ENCODE assay signal across 8 cellular contexts in the genomic region with DNA sequence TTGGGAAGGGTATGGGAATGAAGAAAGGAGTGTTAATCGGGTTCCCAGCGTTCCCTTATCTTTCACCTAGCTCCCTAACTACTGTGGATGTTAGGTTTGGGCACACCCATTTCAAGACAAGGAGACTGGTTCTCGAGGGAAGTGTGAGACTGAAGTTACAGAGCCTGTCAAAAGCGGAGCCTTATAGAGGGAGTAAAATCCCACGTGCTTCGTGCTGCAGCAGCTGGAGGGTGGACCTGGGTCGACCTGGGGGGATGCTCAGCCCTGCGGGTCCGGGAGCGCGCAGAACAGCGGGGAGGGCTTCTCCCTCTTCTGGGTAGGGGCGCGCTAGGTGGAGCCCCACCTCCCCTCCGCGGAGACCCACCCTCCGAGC. TPM values are rescaled to one million over a fixed set of nuclear protein-coding genes. Genes with fewer than 3 reads are reported as not detected.
A peak's percentile ranks its signal among the peaks of the same experiment; 100 is the strongest.
DNase-seq lines count a peak whose midpoint lies in the region; ATAC-seq and TF ChIP-seq lines count a peak whose summit lies in the region.

No MANE protein-coding gene starts in this region.

- POLR2A ChIA-PET in PC-3 (lab: Charles Lee; ENCODE audit: unreplicated experiment) = no interaction called here

- peak overlapping the region; percentile 99 for H3K4me3 ChIP-seq in PC-3 (ENCODE audit: low read length)

- CTCF ChIA-PET in PC-3 (lab: Charles Lee) = interaction anchor here (0.6 to 0.7 kb wide), 2 partner anchors 926 to 1340 kb away, joined by 5 to 7 read pairs; no protein-coding TSS in a partner anchor

- H3K4me2 ChIP-seq in PC-3 (ENCODE audit: low read length) = peak overlapping the region; percentile 98

- H3K36me3 Mint-ChIP-seq in activated T-cell treated with anti-CD3 and anti-CD28 coated beads, Interleukin-2, amount 50 U/mL, for 4 hours (ENCODE audit: insufficient read depth) = peaks cover 23% of the 10 kb centered on the region
- peaks cover 10% of the 10 kb centered on the region for H3K36me3 Mint-ChIP-seq in effector memory CD8-positive, alpha-beta T cell (ENCODE audit: insufficient read depth)
- peaks cover 26% of the 10 kb centered on the region for H3K36me3 Mint-ChIP-seq in nephron (ENCODE audit: low read depth)

- H4K20me1 ChIP-seq in PC-3 (ENCODE audit: low read length) = peaks cover 5% of the 10 kb centered on the region; the same call in 1 of the 2 replicates

- no peaks in the 10 kb centered on the region for H3F3A ChIP-seq in PC-3 (ENCODE audit: low read length, unreplicated experiment)

- TF ChIP-seq CTCF in PC-3 (conservative IDR thresholded peaks at IDR 0.05; ENCODE audit: low read depth, low read length) = no peak
- TF ChIP-seq CTCF in nephron (IDR thresholded peaks at IDR 0.05; ENCODE audit: unreplicated experiment in 3 of 3) = no peak

- ATAC-seq in activated T-cell treated with anti-CD3 and anti-CD28 coated beads, Interleukin-2, amount 50 U/mL, for 4 hours = peak; percentile 44 to 48
- ATAC-seq in HG03025 (IDR thresholded peaks at IDR 0.05; ENCODE audit: low FRiP score, unreplicated experiment) (peak; percentile 18), PC-3 (peak; percentile 62), GM19463 (IDR thresholded peaks at IDR 0.05; ENCODE audit: unreplicated experiment) (no peak)
- peak; percentile 43 for ATAC-seq in effector memory CD8-positive, alpha-beta T cell (replicated peaks)

- H3K4me1 ChIP-seq in PC-3 (ENCODE audit: insufficient read depth, low read length) = peaks cover 46% of the 10 kb centered on the region

- peak overlapping the region; percentile 83 for H3K4me3 Mint-ChIP-seq in activated T-cell treated with anti-CD3 and anti-CD28 coated beads, Interleukin-2, amount 50 U/mL, for 4 hours
- peak overlapping the region; percentile 84 to 86 for H3K4me3 Mint-ChIP-seq in effector memory CD8-positive, alpha-beta T cell
- H3K4me3 Mint-ChIP-seq in nephron = peak overlapping the region; percentile 86 to 90 (median 88)

- H3K27me3 ChIP-seq in PC-3 (ENCODE audit: low read length) = peaks cover 26% of the 10 kb centered on the region

- H3K9ac ChIP-seq in PC-3 (ENCODE audit: low read length) = peak overlapping the region; percentile 95

- H3K27ac ChIP-seq in PC-3 (ENCODE audit: low read length) = no peak overlapping the region

- peaks cover 37% of the 10 kb centered on the region for H3K4me1 Mint-ChIP-seq in activated T-cell treated with anti-CD3 and anti-CD28 coated beads, Interleukin-2, amount 50 U/mL, for 4 hours (ENCODE audit: low read depth)
- peaks cover 14 to 31% of the 10 kb centered on the region in 2 donors for H3K4me1 Mint-ChIP-seq in effector memory CD8-positive, alpha-beta T cell (ENCODE audit: low read depth in 2 of 2)
- peaks cover 16% of the 10 kb centered on the region for H3K4me1 Mint-ChIP-seq in nephron

- intact Hi-C loops in PC-3 (cut with micrococcal nuclease) = no loop called here

- BruUV-seq in PC-3 (replicated peaks; lab: Mats Ljungman, UMichigan) = no TSS peak

- H3K36me3 ChIP-seq in PC-3 (ENCODE audit: low read depth, low read length) = peaks cover 18% of the 10 kb centered on the region

- H3K27ac Mint-ChIP-seq in effector memory CD8-positive, alpha-beta T cell = peak overlapping the region; percentile 65 to 77
- H3K27ac Mint-ChIP-seq in nephron = peak overlapping the region in 1 of 3 experiments; percentile 54

- H3K9me2 ChIP-seq in PC-3 (replicated peaks; ENCODE audit: low read length) = no peaks in the 10 kb centered on the region

- DNase-seq in activated T-cell treated with anti-CD3 and anti-CD28 coated beads, Interleukin-2, amount 50 U/mL, for 4 hours = no peak
- no peak for DNase-seq in activated T-cell treated with anti-CD3 and anti-CD28 coated beads for 4 hours
- peak; percentile 34 for DNase-seq in PC-3
- no peak for DNase-seq in effector memory CD8-positive, alpha-beta T cell
- no peak for DNase-seq in effector CD4-positive, alpha-beta T cell

- H3K27me3 Mint-ChIP-seq in activated T-cell treated with anti-CD3 and anti-CD28 coated beads, Interleukin-2, amount 50 U/mL, for 4 hours (ENCODE audit: low read depth) = peaks cover 12% of the 10 kb centered on the region
- peaks cover 21 to 29% of the 10 kb centered on the region in 2 donors for H3K27me3 Mint-ChIP-seq in effector memory CD8-positive, alpha-beta T cell
- H3K27me3 Mint-ChIP-seq in nephron (ENCODE audit: low read depth) = peaks cover 45% of the 10 kb centered on the region

- H3K9me3 Mint-ChIP-seq in activated T-cell treated with anti-CD3 and anti-CD28 coated beads, Interleukin-2, amount 50 U/mL, for 4 hours = no peaks in the 10 kb centered on the region
- no peaks in the 10 kb centered on the region for H3K9me3 Mint-ChIP-seq in effector memory CD8-positive, alpha-beta T cell
- no peaks in the 10 kb centered on the region for H3K9me3 Mint-ChIP-seq in nephron

- H3K79me2 ChIP-seq in PC-3 (ENCODE audit: low read length) = peaks cover 39% of the 10 kb centered on the region

- peak overlapping the region; percentile 97 for H2AFZ ChIP-seq in PC-3 (ENCODE audit: low read length)

- H3K9me3 ChIP-seq in PC-3 (ENCODE audit: low read length) = no peaks in the 10 kb centered on the region

RNA-seq across cellular contexts. Expression of gene TMED3, which starts 0.3 kb away (rescaled TPM):
- total RNA-seq in activated T-cell treated with anti-CD3 and anti-CD28 coated beads, Interleukin-2, amount 50 U/mL, for 4 hours = 10 to 100 TPM; 48.9 to 66.6 (median 57.3) TPM
- total RNA-seq in PC-3 (2014; rRNA removed) = 164 and 178 TPM in 2 replicates

RNA-seq across cellular contexts. Expression of gene ANKRD34C, which starts 28.1 kb away (rescaled TPM):
- total RNA-seq in activated T-cell treated with anti-CD3 and anti-CD28 coated beads, Interleukin-2, amount 50 U/mL, for 4 hours = not detected
- total RNA-seq in PC-3 (2014; rRNA removed) = not detected in 2 replicates
